39 cellular contexts compared by ENCODE assay signal in the genomic region with DNA sequence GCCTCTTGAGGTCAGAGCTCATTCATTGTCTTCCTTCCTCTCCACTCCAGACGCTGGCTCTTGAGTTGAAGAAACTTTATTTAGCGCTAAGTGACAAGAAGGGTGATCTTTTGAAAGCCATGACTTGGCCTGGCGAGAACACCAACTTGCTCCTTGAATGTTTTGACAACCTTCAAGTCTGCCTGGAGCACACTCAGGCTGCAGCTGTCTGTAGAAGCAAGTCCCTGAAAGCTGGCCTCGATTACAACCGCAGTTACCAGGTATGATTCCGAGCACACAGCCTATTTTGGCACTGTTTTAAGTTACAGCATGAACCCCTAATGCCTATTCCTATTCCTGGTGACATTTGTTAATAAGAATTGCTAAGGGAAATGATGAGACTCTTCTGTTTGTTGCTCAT.
"Had no signal": no experiment of that assay in that cellular context is flagged by ENCODE, and none has a peak within 500 bp of the region (broad histone marks: within the 10 kb centered on the region; RNA-seq: fewer than 3 reads in every experiment).

No MANE protein-coding gene starts in this region.

- H3K27ac Mint-ChIP-seq: activated CD4-positive, alpha-beta memory T cell treated with anti-CD3 and anti-CD28 coated beads, Interleukin-2, amount 10 ng/mL, durations not matched to agents 7 days and 5 days; activated CD4-positive, alpha-beta T cell treated with anti-CD3 and anti-CD28 coated beads for 36 hours; activated CD4-positive, alpha-beta T cell treated with anti-CD3 and anti-CD28 coated beads, Interleukin-2, amount 10 ng/mL, durations not matched to agents 7 days and 5 days; activated CD8-positive, alpha-beta memory T cell treated with anti-CD3 and anti-CD28 coated beads, Interleukin-2, amount 10 ng/mL, durations not matched to agents 7 days and 5 days; activated CD8-positive, alpha-beta T cell treated with anti-CD3 and anti-CD28 coated beads, Interleukin-2, amount 10 ng/mL, durations not matched to agents 7 days and 5 days; activated naive CD4-positive, alpha-beta T cell treated with anti-CD3 and anti-CD28 coated beads, Interleukin-2, amount 10 ng/mL, durations not matched to agents 7 days and 5 days; activated naive CD4-positive, alpha-beta T cell treated with anti-CD3 and anti-CD28 coated beads, Interleukin-2, amount 50 U/mL, for 24 hours; activated naive CD8-positive, alpha-beta T cell; activated naive CD8-positive, alpha-beta T cell treated with anti-CD3 and anti-CD28 coated beads, Interleukin-2, amount 10 ng/mL, durations not matched to agents 7 days and 5 days; activated naive CD8-positive, alpha-beta T cell treated with anti-CD3 and anti-CD28 coated beads, Interleukin-2, amount 50 U/mL, for 24 hours; activated T-helper 2 cell treated with anti-CD3 and anti-CD28 coated beads, Interferon-gamma antibody, Interleukin-2, Interleukin-4, amounts not matched to agents 10 μg/mL and 5 μg/mL and 100 μg/mL, durations not matched to agents 14 hours and 24 hours and 36 hours; brain; T-helper 1 cell treated with Interleukin-12 subunit alpha and Interleukin-12 subunit beta and Interleukin-4 antibody, amounts not matched to agents 30 μg/mL and 1 μg/mL, for 36 hours; T-helper 2 cell treated with Interferon-gamma antibody and Interleukin-4, amounts not matched to agents 5 μg/mL and 100 μg/mL, for 36 hours; WTC11 had no signal

- DNase-seq: activated CD4-positive, alpha-beta memory T cell treated with anti-CD3 and anti-CD28 coated beads, Interleukin-2, amount 10 ng/mL, durations not matched to agents 7 days and 5 days; activated CD4-positive, alpha-beta T cell treated with anti-CD3 and anti-CD28 coated beads for 1 hour; activated CD4-positive, alpha-beta T cell treated with anti-CD3 and anti-CD28 coated beads for 36 hours; activated CD4-positive, alpha-beta T cell treated with anti-CD3 and anti-CD28 coated beads for 48 hours; activated CD4-positive, alpha-beta T cell treated with anti-CD3 and anti-CD28 coated beads, Interleukin-2, amount 10 ng/mL, durations not matched to agents 7 days and 5 days; activated CD4-positive, alpha-beta T cell treated with anti-CD3 and anti-CD28 coated beads, Interleukin-2, amount 50 U/mL, for 48 hours; activated CD4-positive, CD25-positive, alpha-beta regulatory T cell; activated CD8-positive, alpha-beta memory T cell treated with anti-CD3 and anti-CD28 coated beads for 24 hours; activated CD8-positive, alpha-beta memory T cell treated with anti-CD3 and anti-CD28 coated beads, Interleukin-2, amount 10 ng/mL, durations not matched to agents 7 days and 5 days; activated CD8-positive, alpha-beta memory T cell treated with anti-CD3 and anti-CD28 coated beads, Interleukin-2, amount 50 U/mL, for 48 hours; activated CD8-positive, alpha-beta T cell treated with anti-CD3 and anti-CD28 coated beads, Interleukin-2, amount 10 ng/mL, durations not matched to agents 7 days and 5 days; activated effector memory CD4-positive, alpha-beta T cell treated with Interleukin-2 at 50 U/mL for 16 hours; activated gamma-delta T cell; activated naive CD4-positive, alpha-beta T cell treated with anti-CD3 and anti-CD28 coated beads, Interleukin-2, amount 10 ng/mL, durations not matched to agents 7 days and 5 days; activated naive CD4-positive, alpha-beta T cell treated with Interleukin-2 at 50 U/mL for 16 hours; activated naive CD8-positive, alpha-beta T cell treated with anti-CD3 and anti-CD28 coated beads, Interleukin-2, amount 10 ng/mL, durations not matched to agents 7 days and 5 days; activated naive CD8-positive, alpha-beta T cell treated with anti-CD3 and anti-CD28 coated beads, Interleukin-2, amount 50 U/mL, for 24 hours; activated T-cell treated with anti-CD3 and anti-CD28 coated beads, Interleukin-2, amount 50 U/mL, for 48 hours; amygdala; anterior cingulate cortex; caudate nucleus; cerebellar nuclear complex; T-helper 1 cell; T-helper 2 cell; T-helper 9 cell; WERI-Rb-1 had no signal

- H3K4me3 ChIP-seq: ascending aorta, cardiac muscle cell had no signal

- H3K4me1 ChIP-seq: ascending aorta had no signal

- FAIRE-seq: bronchial epithelial cell, TTC549 had no signal

- H3K9me3 Mint-ChIP-seq: activated CD4-positive, alpha-beta memory T cell treated with anti-CD3 and anti-CD28 coated beads, Interleukin-2, amount 10 ng/mL, durations not matched to agents 7 days and 5 days; activated CD4-positive, alpha-beta T cell treated with anti-CD3 and anti-CD28 coated beads, Interleukin-2, amount 10 ng/mL, durations not matched to agents 7 days and 5 days; activated naive CD4-positive, alpha-beta T cell treated with anti-CD3 and anti-CD28 coated beads, Interleukin-2, amount 10 ng/mL, durations not matched to agents 7 days and 5 days; activated naive CD4-positive, alpha-beta T cell treated with anti-CD3 and anti-CD28 coated beads, Interleukin-2, amount 50 U/mL, for 24 hours; activated naive CD8-positive, alpha-beta T cell treated with anti-CD3 and anti-CD28 coated beads, Interleukin-2, amount 10 ng/mL, durations not matched to agents 7 days and 5 days; activated naive CD8-positive, alpha-beta T cell treated with anti-CD3 and anti-CD28 coated beads, Interleukin-2, amount 50 U/mL, for 24 hours; activated T-helper 2 cell treated with anti-CD3 and anti-CD28 coated beads, Interferon-gamma antibody, Interleukin-2, Interleukin-4, amounts not matched to agents 10 μg/mL and 5 μg/mL and 100 μg/mL, durations not matched to agents 14 hours and 24 hours and 36 hours; brain; central memory CD8-positive, alpha-beta T cell; T-helper 1 cell treated with Interleukin-12 subunit alpha and Interleukin-12 subunit beta and Interleukin-4 antibody, amounts not matched to agents 30 μg/mL and 1 μg/mL, for 36 hours; T-helper 2 cell treated with Interferon-gamma antibody and Interleukin-4, amounts not matched to agents 5 μg/mL and 100 μg/mL, for 36 hours; WTC11 had no signal

- H3K27ac ChIP-seq: ascending aorta, cardiac muscle cell, WERI-Rb-1 had no signal

- H3K9me3 ChIP-seq: ascending aorta had no signal

- ATAC-seq: activated CD4-positive, alpha-beta T cell treated with anti-CD3 and anti-CD28 coated beads for 36 hours; activated CD4-positive, CD25-positive, alpha-beta regulatory T cell treated with anti-CD3 and anti-CD28 coated beads, Interleukin-2, amount 50 U/mL, for 24 hours; activated CD8-positive, alpha-beta memory T cell treated with anti-CD3 and anti-CD28 coated beads, Interleukin-2, amount 10 ng/mL, durations not matched to agents 7 days and 5 days; activated CD8-positive, alpha-beta T cell treated with anti-CD3 and anti-CD28 coated beads, Interleukin-2, amount 10 ng/mL, durations not matched to agents 7 days and 5 days; activated naive CD8-positive, alpha-beta T cell treated with anti-CD3 and anti-CD28 coated beads, Interleukin-2, amount 50 U/mL, for 24 hours; WTC11 had no signal

- H3K27me3 Mint-ChIP-seq: activated CD4-positive, alpha-beta memory T cell treated with anti-CD3 and anti-CD28 coated beads, Interleukin-2, amount 10 ng/mL, durations not matched to agents 7 days and 5 days; activated CD4-positive, alpha-beta T cell treated with anti-CD3 and anti-CD28 coated beads for 36 hours; activated CD4-positive, alpha-beta T cell treated with anti-CD3 and anti-CD28 coated beads, Interleukin-2, amount 10 ng/mL, durations not matched to agents 7 days and 5 days; activated CD8-positive, alpha-beta memory T cell treated with anti-CD3 and anti-CD28 coated beads, Interleukin-2, amount 10 ng/mL, durations not matched to agents 7 days and 5 days; activated naive CD4-positive, alpha-beta T cell treated with anti-CD3 and anti-CD28 coated beads, Interleukin-2, amount 10 ng/mL, durations not matched to agents 7 days and 5 days; activated naive CD4-positive, alpha-beta T cell treated with anti-CD3 and anti-CD28 coated beads, Interleukin-2, amount 50 U/mL, for 24 hours; activated naive CD8-positive, alpha-beta T cell; activated naive CD8-positive, alpha-beta T cell treated with anti-CD3 and anti-CD28 coated beads, Interleukin-2, amount 10 ng/mL, durations not matched to agents 7 days and 5 days; activated naive CD8-positive, alpha-beta T cell treated with anti-CD3 and anti-CD28 coated beads, Interleukin-2, amount 50 U/mL, for 24 hours; brain; central memory CD8-positive, alpha-beta T cell had no signal

- H3K4me1 Mint-ChIP-seq: activated CD4-positive, alpha-beta T cell treated with anti-CD3 and anti-CD28 coated beads, Interleukin-2, amount 10 ng/mL, durations not matched to agents 7 days and 5 days; activated naive CD4-positive, alpha-beta T cell treated with anti-CD3 and anti-CD28 coated beads, Interleukin-2, amount 10 ng/mL, durations not matched to agents 7 days and 5 days; activated naive CD4-positive, alpha-beta T cell treated with anti-CD3 and anti-CD28 coated beads, Interleukin-2, amount 50 U/mL, for 24 hours; activated naive CD8-positive, alpha-beta T cell treated with anti-CD3 and anti-CD28 coated beads, Interleukin-2, amount 10 ng/mL, durations not matched to agents 7 days and 5 days; brain; central memory CD8-positive, alpha-beta T cell; WTC11 had no signal

- H3K27me3 ChIP-seq: ascending aorta, cardiac muscle cell had no signal

- H3K4me3 Mint-ChIP-seq: activated CD4-positive, alpha-beta memory T cell treated with anti-CD3 and anti-CD28 coated beads, Interleukin-2, amount 10 ng/mL, durations not matched to agents 7 days and 5 days; activated CD4-positive, alpha-beta T cell treated with anti-CD3 and anti-CD28 coated beads for 36 hours; activated CD4-positive, alpha-beta T cell treated with anti-CD3 and anti-CD28 coated beads, Interleukin-2, amount 10 ng/mL, durations not matched to agents 7 days and 5 days; activated CD8-positive, alpha-beta memory T cell treated with anti-CD3 and anti-CD28 coated beads, Interleukin-2, amount 10 ng/mL, durations not matched to agents 7 days and 5 days; activated CD8-positive, alpha-beta T cell treated with anti-CD3 and anti-CD28 coated beads, Interleukin-2, amount 10 ng/mL, durations not matched to agents 7 days and 5 days; activated naive CD4-positive, alpha-beta T cell treated with anti-CD3 and anti-CD28 coated beads, Interleukin-2, amount 10 ng/mL, durations not matched to agents 7 days and 5 days; activated naive CD4-positive, alpha-beta T cell treated with anti-CD3 and anti-CD28 coated beads, Interleukin-2, amount 50 U/mL, for 24 hours; activated naive CD8-positive, alpha-beta T cell; activated naive CD8-positive, alpha-beta T cell treated with anti-CD3 and anti-CD28 coated beads, Interleukin-2, amount 10 ng/mL, durations not matched to agents 7 days and 5 days; activated naive CD8-positive, alpha-beta T cell treated with anti-CD3 and anti-CD28 coated beads, Interleukin-2, amount 50 U/mL, for 24 hours; brain; central memory CD8-positive, alpha-beta T cell; T-helper 1 cell treated with Interleukin-12 subunit alpha and Interleukin-12 subunit beta and Interleukin-4 antibody, amounts not matched to agents 30 μg/mL and 1 μg/mL, for 36 hours; T-helper 2 cell treated with Interferon-gamma antibody and Interleukin-4, amounts not matched to agents 5 μg/mL and 100 μg/mL, for 36 hours; WTC11 had no signal
